In genomic region chr1:11617314-11617713, GRCh38 we compare ENCODE assay signal across 21 cellular contexts. TPM values are rescaled to one million over a fixed set of nuclear protein-coding genes. Genes with fewer than 3 reads are reported as not detected.
DNase-seq lines count a peak whose midpoint lies in the region; ATAC-seq, FAIRE-seq and TF ChIP-seq lines count a peak whose summit lies in the region.
"Had no signal": no experiment of that assay in that cellular context is flagged by ENCODE, and none has a peak within 500 bp of the region (broad histone marks: within the 10 kb centered on the region; RNA-seq: fewer than 3 reads in every experiment).

No MANE protein-coding gene starts in this region.

- H3K9ac ChIP-seq in HCT116 (ENCODE audit: low read length): no peak overlapping the region

- intact Hi-C loops in HCT116 (cut with micrococcal nuclease) (no loop called here), vagina (cut with DNase I) (loop anchor here (10.0 kb wide), 1 partner anchor 293 kb away; no protein-coding TSS in a partner anchor)

- H3K27ac ChIP-seq in A549: no peak overlapping the region
- H3K27ac ChIP-seq in HCT116 (ENCODE audit: low read depth, low read length): no peak overlapping the region
- H3K27ac ChIP-seq in vagina: no peak overlapping the region
- H3K27ac ChIP-seq: foreskin keratinocyte, left lung, right lobe of liver, stomach had no signal

- no peak for FAIRE-seq in A549 (lab: Jason Lieb, UNC)
- FAIRE-seq: astrocyte, urothelium cell line had no signal

- H3K9me3 ChIP-seq in A549: no peaks in the 10 kb centered on the region
- no peaks in the 10 kb centered on the region for H3K9me3 ChIP-seq in HCT116 (ENCODE audit: control insufficient read depth in 1 of 2, insufficient read depth in 1 of 2, low read depth in 1 of 2, low read length in 2 of 2)
- H3K9me3 ChIP-seq in vagina: no peaks in the 10 kb centered on the region
- H3K9me3 ChIP-seq: left lung, right lobe of liver, stomach had no signal

- H3K79me2 ChIP-seq in HCT116 (ENCODE audit: insufficient read depth, low read length): no peaks in the 10 kb centered on the region

- no peak for TF ChIP-seq POLR2A in A549 (IDR thresholded peaks at IDR 0.05; ENCODE audit: low read length)
- no peak for TF ChIP-seq POLR2A in HCT116 (IDR thresholded peaks at IDR 0.05; ENCODE audit: borderline replicate concordance, extremely low read depth, insufficient read depth, insufficient read length)
- TF ChIP-seq POLR2A in vagina (IDR thresholded peaks at IDR 0.05): no peak

- ATAC-seq in A549 (peak; percentile 37 to 68; a peak in 3 of 6 replicates), HCT116 (peak; percentile 74), esophagus mucosa (peak; percentile 66)
- ATAC-seq: foreskin keratinocyte, left lung had no signal

- no peaks in the 10 kb centered on the region for H3K9me2 ChIP-seq in HCT116 (ENCODE audit: insufficient read depth)

- H3K4me2 ChIP-seq in A549 (no peak overlapping the region), HCT116 (ENCODE audit: low read length) (no peak overlapping the region)

- BruUV-seq in HCT116 (replicated peaks; lab: Mats Ljungman, UMichigan): no TSS peak

- no peaks in the 10 kb centered on the region for H4K20me1 ChIP-seq in HCT116 (ENCODE audit: insufficient read depth)

- WGBS in A549 (ENCODE audit: missing lambda C conversion rate): 15% methylated on average over 5 of the region's 7 CpGs

- H3K4me1 ChIP-seq in A549: no peaks in the 10 kb centered on the region
- no peaks in the 10 kb centered on the region for H3K4me1 ChIP-seq in HCT116 (ENCODE audit: control insufficient read depth in 1 of 2, insufficient read depth in 2 of 2, low read length in 2 of 2)
- no peaks in the 10 kb centered on the region for H3K4me1 ChIP-seq in vagina
- H3K4me1 ChIP-seq: foreskin keratinocyte, left lung, right lobe of liver, stomach had no signal

- POLR2A ChIA-PET in A549 (lab: Yijun Ruan, JAX) (no interaction called here), HCT116 (lab: Charles Lee) (no interaction called here)

- no peak for TF ChIP-seq CTCF in A549 (IDR thresholded peaks at IDR 0.05)
- peak in 2 of 3 experiments; percentile 11 to 18; a peak in 1 of 6 replicates for TF ChIP-seq CTCF in HCT116 (IDR thresholded peaks at IDR 0.05 in 2 of 3, conservative IDR thresholded peaks at IDR 0.05 in 1 of 3; ENCODE audit: borderline replicate concordance in 1 of 3, insufficient read depth in 1 of 3, low read depth in 2 of 3, low read length in 2 of 3)
- no peak for TF ChIP-seq CTCF in vagina (IDR thresholded peaks at IDR 0.05)

- H3K4me3 ChIP-seq in A549 (no peak overlapping the region), HCT116 (replicated peaks in 1 of 2; ENCODE audit: low read depth in 1 of 2, low read length in 2 of 2) (no peak overlapping the region), vagina (no peak overlapping the region)
- H3K4me3 ChIP-seq: left lung, right lobe of liver, stomach had no signal

- DNase-seq in A549 (ENCODE audit: low read depth in 1 of 2, low spot score in 1 of 2) (peak; percentile 14 to 15), HCT116 (ENCODE audit: low read depth, low spot score) (no peak), NCI-H446 treated with DMSO at 0.1 percent for 48 hours (lab: John Stamatoyannopoulos, UW) (peak; percentile 94), vagina (ENCODE audit: extremely low spot score in 2 of 2) (no peak), anterior cingulate cortex (lab: John Stamatoyannopoulos, UW) (no peak), OCI-M1 (lab: John Stamatoyannopoulos, UW) (no peak)
- DNase-seq in stimulated activated CD4-positive, alpha-beta T cell treated with anti-CD3 and anti-CD28 coated beads, Interleukin-2, amount 100 ng/mL, for 24 hours: no peak
- DNase-seq: activated CD4-positive, alpha-beta T cell treated with anti-CD3 and anti-CD28 coated beads, Interleukin-2, amount 10 ng/mL, durations not matched to agents 7 days and 5 days; activated naive CD4-positive, alpha-beta T cell treated with anti-CD3 and anti-CD28 coated beads, Interleukin-2, amount 10 ng/mL, durations not matched to agents 7 days and 5 days; foreskin keratinocyte; GF-D8; left lung; MV-4-11; NCI-H2227 treated with DMSO at 0.1 percent for 48 hours; nucleus accumbens; right lobe of liver; stomach; T1000 had no signal

- RAD21 ChIA-PET in HCT116 (lab: Charles Lee; ENCODE audit: low non-redundant PET in 1 of 2, low total read pairs in 2 of 2, uncharacterized antibody in 2 of 2, unreplicated experiment in 2 of 2): interaction anchor here in 1 of 2 experiments (0.6 kb wide), 1 partner anchor 584 kb away, joined by 3 read pairs; no protein-coding TSS in a partner anchor

- H3K27me3 ChIP-seq in HCT116 (ENCODE audit: insufficient read depth, low read length) (no peaks in the 10 kb centered on the region), vagina (no peaks in the 10 kb centered on the region)
- H3K27me3 ChIP-seq: right lobe of liver had no signal

- TF ChIP-seq RAD21 in A549 (conservative IDR thresholded peaks at IDR 0.05 in 1 of 2, IDR thresholded peaks at IDR 0.05 in 1 of 2) (no peak), HCT116 (IDR thresholded peaks at IDR 0.05; ENCODE audit: low read depth) (no peak)

- H2AFZ ChIP-seq in HCT116 (ENCODE audit: low read depth, low read length, poor library complexity, severe bottlenecking): no peak overlapping the region

- TF ChIP-seq EP300 in A549 (IDR thresholded peaks at IDR 0.05): no peak

- CTCF ChIA-PET in A549 (lab: Yijun Ruan, JAX) (interaction anchor here (1.1 kb wide), 1 partner anchor 24 kb away, joined by 3 read pairs; no protein-coding TSS in a partner anchor), HCT116 (lab: Charles Lee) (no interaction called here)

- H3K36me3 ChIP-seq in HCT116 (ENCODE audit: control insufficient read depth in 1 of 2, insufficient read depth in 2 of 2, low read length in 2 of 2) (no peaks in the 10 kb centered on the region), vagina (no peaks in the 10 kb centered on the region)
- H3K36me3 ChIP-seq: left lung, right lobe of liver, stomach had no signal

TF ChIP-seq in A549, 52 proteins besides CTCF, POLR2A, EP300 and RAD21 (continues in another document):
- TF ChIP-seq MYC (IDR thresholded peaks at IDR 0.05; ENCODE audit: borderline replicate concordance, low read length) (no peak), ZC3H11A (IDR thresholded peaks at IDR 0.05) (no peak), CHD2 (IDR thresholded peaks at IDR 0.05; ENCODE audit: low read length, partially characterized antibody) (no peak), USF2 (IDR thresholded peaks at IDR 0.05) (no peak), HOXA7 (CRISPR knock-in tag; IDR thresholded peaks at IDR 0.05) (no peak), KDM1A (IDR thresholded peaks at IDR 0.05; ENCODE audit: low read depth) (no peak)

TF ChIP-seq in HCT116, 20 proteins besides CTCF, POLR2A, EP300 and RAD21 (continues in another document):
- TF ChIP-seq EGR1 (IDR thresholded peaks at IDR 0.05; ENCODE audit: low read depth) (no peak), CEBPB (IDR thresholded peaks at IDR 0.05; ENCODE audit: low read depth) (no peak), CBX3 (IDR thresholded peaks at IDR 0.05; ENCODE audit: low read depth) (no peak), ZBTB33 (IDR thresholded peaks at IDR 0.05; ENCODE audit: extremely low read depth, insufficient replicate concordance, low read length) (no peak)

RNA-seq across cellular contexts. Expression of gene FBXO2, which starts 36.9 kb away (rescaled TPM):
- polyA plus RNA-seq in A549 (2011; rRNA removed) (5.8 and 8.5 TPM in 2 replicates), A549 (2017; fragmentation: RNase III; extraction: RNeasy Plus Mini Kit Qiagen cat#74134 plus additional on column Dnase treatment) (14.3 to 35.2 TPM (median 31.2 TPM) in 3 replicates)
- polyA plus RNA-seq in A549 (2012; cell fraction: cytosol; rRNA removed): 7.1 and 7.3 TPM in 2 replicates
- polyA plus RNA-seq in A549 (2012; cell fraction: nucleus; rRNA removed): 7.6 and 8.2 TPM in 2 replicates
- 3.0 and 4.5 TPM in 2 replicates for polyA minus RNA-seq in A549 (2011; rRNA and poly(A)+ RNA removed)
- total RNA-seq in HCT116 (2021; ENCODE audit: unreplicated experiment) (81.1 TPM), esophagus mucosa (5.9 TPM), vagina (27.3 TPM)
- polyA plus RNA-seq in HCT116 (2012): 111 and 154 TPM in 2 replicates

RNA-seq across cellular contexts. Expression of gene FBXO44, which starts 37.4 kb away (rescaled TPM):
- polyA plus RNA-seq in A549 (2011; rRNA removed): 10.3 and 10.4 TPM in 2 replicates
- polyA plus RNA-seq in A549 (2012; cell fraction: cytosol; rRNA removed): 21.9 and 29.7 TPM in 2 replicates
- 90.7 and 96.8 TPM in 2 replicates for polyA plus RNA-seq in A549 (2012; cell fraction: nucleus; rRNA removed)
- polyA plus RNA-seq in A549 (2017; fragmentation: RNase III; extraction: RNeasy Plus Mini Kit Qiagen cat#74134 plus additional on column Dnase treatment): 21.7 to 27.3 TPM (median 26.9 TPM) in 3 replicates
- 8.1 and 8.8 TPM in 2 replicates for polyA minus RNA-seq in A549 (2011; rRNA and poly(A)+ RNA removed)
- 60.9 TPM for total RNA-seq in HCT116 (2021; ENCODE audit: unreplicated experiment)
- 51.1 and 54.2 TPM in 2 replicates for polyA plus RNA-seq in HCT116 (2012)
- total RNA-seq in esophagus mucosa: 6.4 TPM
- total RNA-seq in vagina: 38.3 TPM

RNA-seq across cellular contexts. Expression of gene FBXO6, which starts 46.7 kb away (rescaled TPM):
- polyA plus RNA-seq in A549 (2011; rRNA removed): 7.7 and 8.5 TPM in 2 replicates
- 14.3 and 18.0 TPM in 2 replicates for polyA plus RNA-seq in A549 (2012; cell fraction: cytosol; rRNA removed)
- 6.8 and 9.0 TPM in 2 replicates for polyA plus RNA-seq in A549 (2012; cell fraction: nucleus; rRNA removed)
- 4.8 to 5.5 TPM (median 5.4 TPM) in 3 replicates for polyA plus RNA-seq in A549 (2017; fragmentation: RNase III; extraction: RNeasy Plus Mini Kit Qiagen cat#74134 plus additional on column Dnase treatment)
- polyA minus RNA-seq in A549 (2011; rRNA and poly(A)+ RNA removed): 6.7 and 7.7 TPM in 2 replicates
- total RNA-seq in HCT116 (2021; ENCODE audit: unreplicated experiment): 22.8 TPM
- 28.7 and 30.6 TPM in 2 replicates for polyA plus RNA-seq in HCT116 (2012)
- total RNA-seq in esophagus mucosa: 6.2 TPM
- total RNA-seq in vagina: 13.5 TPM

Comparison
In these comparisons a context has a peak if more than half of its experiments do, and no peak if none do; other contexts are left out.
1. DNase-seq: peak in A549 (2 of 2) and NCI-H446 treated with DMSO at 0.1 percent for 48 hours (single experiment); none in HCT116 (single experiment), stimulated activated CD4-positive, alpha-beta T cell treated with anti-CD3 and anti-CD28 coated beads, Interleukin-2, amount 100 ng/mL, for 24 hours (0 of 2), vagina (0 of 2), anterior cingulate cortex (0 of 58) and OCI-M1 (single experiment).
2. CTCF ChIP-seq: peak in HCT116 (2 of 3); none in A549 (single experiment) and vagina (0 of 3).
3. Of the 6 proteins assayed by ChIP-seq in both A549 and HCT116: peak only in A549: none; only in HCT116: CTCF; in both: none; in neither: 5.
4. Peak in every context shown above with its lines, with median percentiles within 50 percentile points of each other: ATAC-seq.